In genomic region chr15:70099167-70099965, GRCh38 we compare ENCODE assay signal across 8 cellular contexts. TPM values are rescaled to one million over a fixed set of nuclear protein-coding genes. Genes with fewer than 3 reads are reported as not detected.
DNase-seq lines count a peak whose midpoint lies in the region; ATAC-seq lines count a peak whose summit lies in the region.

No MANE protein-coding gene starts in this region.

- peaks cover 6% of the 10 kb centered on the region; the same call in 1 of the 2 replicates for H3F3A ChIP-seq in GM23248 (ENCODE audit: insufficient read depth)

- H3K36me3 ChIP-seq in GM23248 (ENCODE audit: low read depth) = no peaks in the 10 kb centered on the region

- H3K4me1 ChIP-seq in GM23248 (ENCODE audit: insufficient read depth) = peaks cover 21% of the 10 kb centered on the region

- no peaks in the 10 kb centered on the region for H3K9me3 Mint-ChIP-seq in activated T-helper 17 cell treated with anti-CD3 and anti-CD28 coated beads, Interleukin-2, amount 50 U/mL, for 72 hours
- H3K9me3 Mint-ChIP-seq in naive B cell = no peaks in the 10 kb centered on the region
- no peaks in the 10 kb centered on the region for H3K9me3 Mint-ChIP-seq in stimulated activated effector memory CD8-positive, alpha-beta T cell treated with anti-CD3 and anti-CD28 coated beads, Interleukin-12 subunit alpha, Interleukin-12 subunit beta, amount 100 ng/mL, for 72 hours

- H2AFZ ChIP-seq in GM23248 = peak overlapping the region; percentile 68

- peak overlapping the region; percentile 77 for H3K27ac ChIP-seq in GM23248

- H3K36me3 Mint-ChIP-seq in activated T-helper 17 cell treated with anti-CD3 and anti-CD28 coated beads, Interleukin-2, amount 50 U/mL, for 72 hours (ENCODE audit: low read depth) = peaks cover 38% of the 10 kb centered on the region
- H3K36me3 Mint-ChIP-seq in naive B cell = no peaks in the 10 kb centered on the region
- H3K36me3 Mint-ChIP-seq in stimulated activated effector memory CD8-positive, alpha-beta T cell treated with anti-CD3 and anti-CD28 coated beads, Interleukin-12 subunit alpha, Interleukin-12 subunit beta, amount 100 ng/mL, for 72 hours = peaks cover 45% of the 10 kb centered on the region

- no peaks in the 10 kb centered on the region for H3K9me2 ChIP-seq in GM23248 (ENCODE audit: insufficient read depth)

- peak; percentile 74 for ATAC-seq in activated T-helper 17 cell treated with anti-CD3 and anti-CD28 coated beads, Interleukin-2, amount 50 U/mL, for 72 hours (replicated peaks)
- ATAC-seq in naive B cell (ENCODE audit: low read depth in 2 of 2) = peak; percentile 48 to 56
- ATAC-seq in stimulated activated effector memory CD8-positive, alpha-beta T cell treated with anti-CD3 and anti-CD28 coated beads, Interleukin-12 subunit alpha, Interleukin-12 subunit beta, amount 100 ng/mL, for 72 hours = peak; percentile 82

- no peaks in the 10 kb centered on the region for H3K27me3 ChIP-seq in GM23248 (replicated peaks; ENCODE audit: insufficient read depth)

- DNase-seq in DMS79 treated with DMSO at 0.1 percent for 48 hours (lab: John Stamatoyannopoulos, UW) (peak; percentile 88), GM23248 (peak; percentile 99), LHCN-M2 (ENCODE audit: low read depth) (peak; percentile 99), RPMI7951 (ENCODE audit: low read depth) (peak; percentile 99), fibroblast of gingiva (ENCODE audit: low read depth) (peak; percentile 100), naive B cell (peak; percentile 100)
- DNase-seq in stimulated activated effector memory CD8-positive, alpha-beta T cell treated with anti-CD3 and anti-CD28 coated beads, Interleukin-12 subunit alpha, Interleukin-12 subunit beta, amount 100 ng/mL, for 72 hours (ENCODE audit: low spot score in 2 of 2) = peak; percentile 100

- WGBS in GM23248 (ENCODE audit: low coverage in 1 of 2, low lambda C conversion rate in 2 of 2, missing lambda C conversion rate in 2 of 2), 2 experiments = 1% methylated on average over 64 to 69 of the region's 69 CpGs

- H3K79me2 ChIP-seq in GM23248 (ENCODE audit: insufficient read depth) = peaks cover 32% of the 10 kb centered on the region

- peaks cover 10% of the 10 kb centered on the region for H3K4me1 Mint-ChIP-seq in activated T-helper 17 cell treated with anti-CD3 and anti-CD28 coated beads, Interleukin-2, amount 50 U/mL, for 72 hours
- peaks cover 50 to 70% (median 54%) of the 10 kb centered on the region in 3 donors for H3K4me1 Mint-ChIP-seq in naive B cell
- H3K4me1 Mint-ChIP-seq in stimulated activated effector memory CD8-positive, alpha-beta T cell treated with anti-CD3 and anti-CD28 coated beads, Interleukin-12 subunit alpha, Interleukin-12 subunit beta, amount 100 ng/mL, for 72 hours = peaks cover 37% of the 10 kb centered on the region

- peak overlapping the region; percentile 93 for H3K27ac Mint-ChIP-seq in activated T-helper 17 cell treated with anti-CD3 and anti-CD28 coated beads, Interleukin-2, amount 50 U/mL, for 72 hours
- H3K27ac Mint-ChIP-seq in naive B cell = peak overlapping the region; percentile 98 to 100 (median 100)
- H3K27ac Mint-ChIP-seq in stimulated activated effector memory CD8-positive, alpha-beta T cell treated with anti-CD3 and anti-CD28 coated beads, Interleukin-12 subunit alpha, Interleukin-12 subunit beta, amount 100 ng/mL, for 72 hours = peak overlapping the region; percentile 99

- no peaks in the 10 kb centered on the region for H4K20me1 ChIP-seq in GM23248 (ENCODE audit: insufficient read depth)

- H3K4me2 ChIP-seq in GM23248 (ENCODE audit: unreplicated experiment) = peak overlapping the region; percentile 83

- peaks cover 4% of the 10 kb centered on the region for H3K27me3 Mint-ChIP-seq in activated T-helper 17 cell treated with anti-CD3 and anti-CD28 coated beads, Interleukin-2, amount 50 U/mL, for 72 hours
- H3K27me3 Mint-ChIP-seq in naive B cell = peaks cover 10 to 22% (median 17%) of the 10 kb centered on the region in 3 donors

- peak overlapping the region; percentile 84 for H3K4me3 ChIP-seq in GM23248

- peak overlapping the region; percentile 87 for H3K9ac ChIP-seq in GM23248

- no peaks in the 10 kb centered on the region for H3K9me3 ChIP-seq in GM23248 (ENCODE audit: low read depth)

- in situ Hi-C loops in GM23248 (cut with MboI) = no loop called here

- peak overlapping the region; percentile 99 for H3K4me3 Mint-ChIP-seq in activated T-helper 17 cell treated with anti-CD3 and anti-CD28 coated beads, Interleukin-2, amount 50 U/mL, for 72 hours
- peak overlapping the region; percentile 88 to 99 (median 99) for H3K4me3 Mint-ChIP-seq in naive B cell
- H3K4me3 Mint-ChIP-seq in stimulated activated effector memory CD8-positive, alpha-beta T cell treated with anti-CD3 and anti-CD28 coated beads, Interleukin-12 subunit alpha, Interleukin-12 subunit beta, amount 100 ng/mL, for 72 hours = peak overlapping the region; percentile 96

RNA-seq across cellular contexts. Expression of gene TLE3, which starts 1.6 kb away (rescaled TPM):
- 25.3 and 37.6 TPM in 2 replicates for total RNA-seq in GM23248 (2014; rRNA removed; shearing (Covaris generic))
- polyA plus RNA-seq in GM23248 (2016; fragmentation: Nextera tagmentation; extraction: Ambion mirVana) = 9.8 and 11.7 TPM in 2 replicates
- total RNA-seq in LHCN-M2 (2014; rRNA removed) = 22.3 and 23.6 TPM in 2 replicates
- 8.1 TPM for polyA plus RNA-seq in LHCN-M2 (2012)
- 20.4 and 24.4 TPM in 2 replicates for total RNA-seq in RPMI7951 (2014; rRNA removed; shearing (Covaris generic))
- total RNA-seq in activated T-helper 17 cell treated with anti-CD3 and anti-CD28 coated beads, Interleukin-2, amount 50 U/mL, for 72 hours = 100 to 1,000 TPM in 1 of 2 donors, 10 to 100 TPM in 1; 94.9 to 131 TPM
- polyA plus RNA-seq in naive B cell (ENCODE audit: low read depth in 6 of 6) = 10 to 100 TPM in 5 of 6 donors, under 1 TPM in 1; 0.40 to 37.9 (median 15.8) TPM

Comparison
In these comparisons a context has a peak if more than half of its experiments do, and no peak if none do; other contexts are left out.
1. Peak in every context shown above with its lines: DNase-seq, ATAC-seq, H3K4me3 ChIP-seq and H3K27ac ChIP-seq.